ENCODE assay signal across 8 cellular contexts in genomic region chr15:57323806-57324589, GRCh38. TPM values are rescaled to one million over a fixed set of nuclear protein-coding genes. Genes with fewer than 3 reads are reported as not detected.
DNase-seq lines count a peak whose midpoint lies in the region; FAIRE-seq and TF ChIP-seq lines count a peak whose summit lies in the region.

No MANE protein-coding gene starts in this region.

- in situ Hi-C loops in T47D (cut with HindIII; ENCODE audit: low pct_unique_long_range_greater_than_20kb, low sequenced_read_pairs): no loop called here

- H3K36me3 ChIP-seq in neuronal stem cell (replicated peaks in 1 of 2; ENCODE audit: control insufficient read depth in 2 of 2, insufficient read depth in 2 of 2, low read length in 2 of 2): no peaks in the 10 kb centered on the region

- H3K23ac ChIP-seq in neuronal stem cell (ENCODE audit: low read depth, low read length, poor library complexity): no peak overlapping the region

- peak overlapping the region; percentile 91 for H2BK15ac ChIP-seq in neuronal stem cell (ENCODE audit: low read length)

- H3K4me3 ChIP-seq in neuronal stem cell (ENCODE audit: low read length in 2 of 2): no peak overlapping the region

- H2AK5ac ChIP-seq in neuronal stem cell (ENCODE audit: low read depth, low read length): no peak overlapping the region

- TF ChIP-seq CTCF in D721Med (IDR thresholded peaks at IDR 0.05; ENCODE audit: insufficient read depth, missing control alignments): no peak

- no peak overlapping the region for H3K4ac ChIP-seq in neuronal stem cell (ENCODE audit: low read length)

- H2BK120ac ChIP-seq in neuronal stem cell (ENCODE audit: low read depth, low read length): no peak overlapping the region

- no peak overlapping the region for H3K14ac ChIP-seq in neuronal stem cell (ENCODE audit: low read length)

- peaks cover 4 to 16% of the 10 kb centered on the region in 2 donors for H3K4me1 ChIP-seq in neuronal stem cell (ENCODE audit: control insufficient read depth in 2 of 2, insufficient read depth in 1 of 2, low read depth in 1 of 2, low read length in 2 of 2)

- H4K91ac ChIP-seq in neuronal stem cell (ENCODE audit: low read depth, low read length, poor library complexity): no peak overlapping the region

- no peak overlapping the region for H3K9ac ChIP-seq in neuronal stem cell (ENCODE audit: low read depth, low read length, poor library complexity)

- H2BK5ac ChIP-seq in neuronal stem cell (ENCODE audit: low read length): no peak overlapping the region

- no peak overlapping the region for H3K4me2 ChIP-seq in neuronal stem cell (ENCODE audit: insufficient read depth, low read length, poor library complexity, severe bottlenecking)

- H3K27me3 ChIP-seq in neuronal stem cell (ENCODE audit: control insufficient read depth in 3 of 3, insufficient read depth in 3 of 3, low read depth in 1 of 3, low read length in 3 of 3): no peaks in the 10 kb centered on the region

- WGBS in neuronal stem cell (ENCODE audit: extremely low coverage in 2 of 2, insufficient read length in 2 of 2, insufficient replicate concordance in 1 of 2), 2 donors: no CpG with 5 or more reads among the region's 6 CpGs

- no peak overlapping the region for H4K8ac ChIP-seq in neuronal stem cell (ENCODE audit: low read depth, low read length)

- peak; percentile 3 for DNase-seq in activated T-cell treated with anti-CD3 and anti-CD28 coated beads for 48 hours (ENCODE audit: low read depth)
- no peak for DNase-seq in activated T-cell treated with anti-CD3 and anti-CD28 coated beads for 4 hours
- DNase-seq in NCI-H510A treated with DMSO at 0.1 percent for 48 hours (lab: John Stamatoyannopoulos, UW): peak; percentile 77
- DNase-seq in T47D (ENCODE audit: low read depth in 1 of 2, low spot score in 1 of 2): peak; percentile 31 to 95
- DNase-seq in neuronal stem cell (ENCODE audit: low spot score): no peak
- no peak for DNase-seq in SKM-1 treated with dmso at 0.1 percent for 144 hours (lab: John Stamatoyannopoulos, UW; ENCODE audit: unreplicated experiment)
- DNase-seq in D721Med (ENCODE audit: insufficient read length, low spot score): no peak
- DNase-seq in retina: no peak

- H3K9me3 ChIP-seq in neuronal stem cell (replicated peaks in 1 of 2; ENCODE audit: control insufficient read depth in 2 of 2, insufficient read depth in 1 of 2, low read depth in 1 of 2, low read length in 2 of 2): no peaks in the 10 kb centered on the region

- no peak for FAIRE-seq in D721Med (lab: Jason Lieb, UNC)

- no peak overlapping the region for H2BK12ac ChIP-seq in neuronal stem cell (ENCODE audit: low read length)

- H2AFZ ChIP-seq in neuronal stem cell (ENCODE audit: low read length): peak overlapping the region; percentile 36

- no peak overlapping the region for H3K18ac ChIP-seq in neuronal stem cell (ENCODE audit: low read length)

- H3K79me1 ChIP-seq in neuronal stem cell (ENCODE audit: low read depth, low read length): no peaks in the 10 kb centered on the region

- H3K27ac ChIP-seq in neuronal stem cell (replicated peaks; ENCODE audit: low read length): peak overlapping the region; percentile 8

RNA-seq across cellular contexts. Expression of gene CGNL1, which starts 52.3 kb away (rescaled TPM):
- polyA plus RNA-seq in neuronal stem cell (2013, experiment 1 of 2): 2.3 TPM
- 2.3 TPM for polyA plus RNA-seq in neuronal stem cell (2013, experiment 2 of 2)

Comparison
In these comparisons a context has a peak if more than half of its experiments do, and no peak if none do; other contexts are left out.
1. DNase-seq: peak in activated T-cell treated with anti-CD3 and anti-CD28 coated beads for 48 hours (single experiment), NCI-H510A treated with DMSO at 0.1 percent for 48 hours (single experiment) and T47D (2 of 2); none in activated T-cell treated with anti-CD3 and anti-CD28 coated beads for 4 hours (single experiment), neuronal stem cell (single experiment), SKM-1 treated with dmso at 0.1 percent for 144 hours (single experiment), D721Med (single experiment) and retina (single experiment).